ENCODE assay signal across 24 cellular contexts in genomic region chr5:146762830-146763229, GRCh38.
DNase-seq lines count a peak whose midpoint lies in the region; ATAC-seq, FAIRE-seq and TF ChIP-seq lines count a peak whose summit lies in the region.
"Had no signal": no experiment of that assay in that cellular context is flagged by ENCODE, and none has a peak within 500 bp of the region (broad histone marks: within the 10 kb centered on the region; RNA-seq: fewer than 3 reads in every experiment).

No MANE protein-coding gene starts in this region.

- FAIRE-seq in RCC 7860 (lab: Jason Lieb, UNC): no peak
- FAIRE-seq: GM19239 had no signal

- ATAC-seq in SK-N-SH treated with all-trans-retinoic acid at 6 μM for 48 hours (peak; percentile 35), right lobe of liver (peak in 3 of 4 donors; percentile 27 to 96 (median 55))
- ATAC-seq: PC-3, T-cell had no signal

- no peaks in the 10 kb centered on the region for H3K27me3 ChIP-seq in right lobe of liver

- no peaks in the 10 kb centered on the region for H3K9me3 ChIP-seq in right lobe of liver

- peaks cover 0 to 13% (median 0%) of the 10 kb centered on the region in 4 donors for H3K4me1 ChIP-seq in right lobe of liver

- no peak for TF ChIP-seq POLR2A in right lobe of liver (IDR thresholded peaks at IDR 0.05)

- intact Hi-C loops in right lobe of liver (cut with DNase I): no loop called here

- WGBS in right lobe of liver (ENCODE audit: insufficient coverage, low coverage, low lambda C conversion rate, missing lambda C conversion rate): 15% methylated on average over 3 of the region's 5 CpGs

- TF ChIP-seq CTCF in right lobe of liver (IDR thresholded peaks at IDR 0.05): no peak

- DNase-seq in NCI-H2227 (lab: John Stamatoyannopoulos, UW; ENCODE audit: unreplicated experiment) (peak; percentile 12), NCI-H2227 treated with DMSO at 0.1 percent for 48 hours (lab: John Stamatoyannopoulos, UW) (no peak), right lobe of liver (peak in 2 of 3 donors; percentile 51 to 68), RCC 7860 (ENCODE audit: low spot score) (no peak), globus pallidus (ENCODE audit: low spot score) (no peak), AG20443 (ENCODE audit: low spot score) (no peak), dermis blood vessel endothelial cell (no peak)
- DNase-seq: 8988T, AML-193, EL, GOT3, HCEC 1CT, IMR-90, NCI-H1105 treated with DMSO at 0.1 percent for 48 hours, NCI-H2081, NCI-H524 treated with DMSO at 0.1 percent for 48 hours, PC-3, RPMI8226, SHP77, T-cell had no signal

- no peak overlapping the region for H3K4me3 ChIP-seq in right lobe of liver

- H3K27ac ChIP-seq in right lobe of liver: no peak overlapping the region
- H3K27ac ChIP-seq: C4-2B, KMS-11 had no signal

- H3K36me3 ChIP-seq in right lobe of liver: no peaks in the 10 kb centered on the region

TF ChIP-seq in SK-N-SH treated with all-trans-retinoic acid at 6 μM for 48 hours, 23 proteins besides CTCF, POLR2A, EP300 and RAD21:
- TF ChIP-seq SNAI2 (CRISPR knock-in tag; IDR thresholded peaks at IDR 0.05) (no peak), ZNF70 (CRISPR knock-in tag; IDR thresholded peaks at IDR 0.05) (no peak), TOX (CRISPR knock-in tag; IDR thresholded peaks at IDR 0.05; ENCODE audit: borderline replicate concordance) (no peak), BACH2 (CRISPR knock-in tag; IDR thresholded peaks at IDR 0.05; ENCODE audit: borderline replicate concordance) (no peak), ZNF565 (CRISPR knock-in tag; conservative IDR thresholded peaks at IDR 0.05; ENCODE audit: low read depth) (no peak), ZFP30 (CRISPR knock-in tag; IDR thresholded peaks at IDR 0.05) (no peak), ARNTL (CRISPR knock-in tag; IDR thresholded peaks at IDR 0.05; ENCODE audit: borderline replicate concordance, low read depth) (no peak), TCF4 (CRISPR knock-in tag; IDR thresholded peaks at IDR 0.05; ENCODE audit: borderline replicate concordance) (peak; percentile 42; the same call in 1 of the 2 replicates), CREB5 (CRISPR knock-in tag; IDR thresholded peaks at IDR 0.05; ENCODE audit: low read depth) (no peak), TSHZ2 (CRISPR knock-in tag; IDR thresholded peaks at IDR 0.05) (0 out of 2 replicates have a peak, but pooled peaks have one; percentile 36), RARB (CRISPR knock-in tag; IDR thresholded peaks at IDR 0.05) (no peak), CSRNP3 (CRISPR knock-in tag; IDR thresholded peaks at IDR 0.05) (no peak), PPARA (CRISPR knock-in tag; IDR thresholded peaks at IDR 0.05; ENCODE audit: borderline replicate concordance) (no peak), ISL1 (CRISPR knock-in tag; IDR thresholded peaks at IDR 0.05) (no peak), ZNF8 (CRISPR knock-in tag; IDR thresholded peaks at IDR 0.05) (peak; percentile 6; the same call in 1 of the 2 replicates), PATZ1 (CRISPR knock-in tag; IDR thresholded peaks at IDR 0.05; ENCODE audit: borderline replicate concordance) (no peak), ESRRG (CRISPR knock-in tag; IDR thresholded peaks at IDR 0.05) (no peak), ZC3H10 (CRISPR knock-in tag; IDR thresholded peaks at IDR 0.05) (no peak), ZFP3 (CRISPR knock-in tag; IDR thresholded peaks at IDR 0.05) (no peak)

Comparison
In these comparisons a context has a peak if more than half of its experiments do, and no peak if none do; other contexts are left out.
1. DNase-seq: peak in NCI-H2227 (single experiment) and right lobe of liver (2 of 3); none in NCI-H2227 treated with DMSO at 0.1 percent for 48 hours (single experiment), RCC 7860 (single experiment), globus pallidus (single experiment), AG20443 (single experiment) and dermis blood vessel endothelial cell (single experiment).